Comparison of ENCODE assay signal across 23 cellular contexts in genomic region chr3:194562986-194563385, GRCh38.
"Had no signal": no experiment of that assay in that cellular context is flagged by ENCODE, and none has a peak within 500 bp of the region (broad histone marks: within the 10 kb centered on the region; RNA-seq: fewer than 3 reads in every experiment).

No MANE protein-coding gene starts in this region.

- H3K4me1 Mint-ChIP-seq: IgD-negative memory B cell had no signal

- H3K4me2 ChIP-seq: KMS-11 had no signal

- H3K9me3 Mint-ChIP-seq: IgD-negative memory B cell had no signal

- H3K9me3 ChIP-seq: SJSA1 had no signal

- H3K27ac ChIP-seq: KMS-11, SJSA1, SK-N-MC had no signal

- ATAC-seq: K562 had no signal

- H3K36me3 Mint-ChIP-seq: IgD-negative memory B cell had no signal

- H3K36me3 ChIP-seq: SJSA1 had no signal

- H3K4me3 Mint-ChIP-seq: IgD-negative memory B cell had no signal

- H3K9ac ChIP-seq: KMS-11 had no signal

- DNase-seq: Kasumi-1, NCI-H1092, NCI-H1105 treated with DMSO at 0.1 percent for 48 hours, NCI-H1417 treated with DMSO at 0.1 percent for 48 hours, NCI-H146, NCI-H1694 treated with DMSO at 0.1 percent for 48 hours, NCI-H1930, NCI-H2081, NCI-H2107, NCI-H226, NCI-H510A, NCI-H524 treated with DMSO at 0.1 percent for 48 hours, NCI-H69, NCI-H774, Right ventricle myocardium superior, RPMI8226, SIG-M5 had no signal

- FAIRE-seq: K562, RCC 7860 had no signal

- H3K27me3 ChIP-seq: SJSA1 had no signal

- H3K4me3 ChIP-seq: K562, SJSA1, SK-N-MC had no signal
